Comparison of ENCODE assay signal across 22 cellular contexts in the genomic region with DNA sequence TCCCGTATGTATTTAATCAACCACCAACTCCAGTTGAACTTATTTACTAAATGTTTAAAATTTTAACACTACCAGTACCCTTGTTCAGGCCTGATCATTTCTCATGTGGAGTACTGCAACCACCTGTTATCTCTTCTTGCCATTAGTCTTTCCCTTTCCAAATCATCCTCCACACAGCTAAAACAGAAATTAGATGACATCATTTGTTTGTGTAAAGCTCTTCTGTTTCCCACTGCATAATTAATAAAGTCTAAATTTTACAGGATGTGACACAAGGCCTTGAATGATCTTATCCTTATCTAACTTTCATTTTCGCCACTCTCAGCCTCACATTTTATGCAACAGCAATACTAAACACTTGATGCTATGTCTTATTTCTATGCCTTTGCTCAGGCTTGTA.
"Had no signal": no experiment of that assay in that cellular context is flagged by ENCODE, and none has a peak within 500 bp of the region (broad histone marks: within the 10 kb centered on the region; RNA-seq: fewer than 3 reads in every experiment).

No MANE protein-coding gene starts in this region.

- H3K4me1 ChIP-seq: SJSA1 had no signal

- H3K27ac Mint-ChIP-seq: activated CD4-positive, alpha-beta memory T cell treated with anti-CD3 and anti-CD28 coated beads for 36 hours; activated CD4-positive, alpha-beta T cell treated with anti-CD3 and anti-CD28 coated beads, Interleukin-2, amount 10 ng/mL, durations not matched to agents 7 days and 5 days; activated naive CD4-positive, alpha-beta T cell treated with anti-CD3 and anti-CD28 coated beads, Interleukin-2, amount 50 U/mL, for 24 hours; T-helper 1 cell treated with Interleukin-12 subunit alpha and Interleukin-12 subunit beta and Interleukin-4 antibody, amounts not matched to agents 30 μg/mL and 1 μg/mL, for 36 hours; WTC11 had no signal

- H3K4me3 ChIP-seq: cardiac muscle cell, SJSA1 had no signal

- H3K9me3 Mint-ChIP-seq: activated CD4-positive, alpha-beta memory T cell treated with anti-CD3 and anti-CD28 coated beads for 36 hours; activated CD4-positive, alpha-beta T cell treated with anti-CD3 and anti-CD28 coated beads, Interleukin-2, amount 10 ng/mL, durations not matched to agents 7 days and 5 days; activated naive CD4-positive, alpha-beta T cell treated with anti-CD3 and anti-CD28 coated beads, Interleukin-2, amount 50 U/mL, for 24 hours; T-helper 1 cell treated with Interleukin-12 subunit alpha and Interleukin-12 subunit beta and Interleukin-4 antibody, amounts not matched to agents 30 μg/mL and 1 μg/mL, for 36 hours; WTC11 had no signal

- H3K27ac ChIP-seq: brain microvascular endothelial cell, cardiac muscle cell, SJSA1 had no signal

- H3K27me3 ChIP-seq: brain microvascular endothelial cell, cardiac muscle cell, SJSA1 had no signal

- H3K9me3 ChIP-seq: SJSA1 had no signal

- DNase-seq: activated CD4-positive, alpha-beta memory T cell treated with anti-CD3 and anti-CD28 coated beads for 36 hours; activated CD4-positive, alpha-beta T cell treated with anti-CD3 and anti-CD28 coated beads, Interleukin-2, amount 10 ng/mL, durations not matched to agents 7 days and 5 days; activated CD4-positive, CD25-positive, alpha-beta regulatory T cell treated with anti-CD3 and anti-CD28 coated beads, Interleukin-2, amount 50 U/mL, for 72 hours; activated CD8-positive, alpha-beta memory T cell treated with anti-CD3 and anti-CD28 coated beads for 24 hours; activated naive CD4-positive, alpha-beta T cell; brain microvascular endothelial cell; KG1; NCI-H1048; NCI-H146; NCI-H187 treated with DMSO at 0.1 percent for 48 hours; NCI-H2081 treated with DMSO at 0.1 percent for 48 hours; NCI-H446; NCI-H524; PC-3; SHP77; T-helper 9 cell had no signal

- H3K4me1 Mint-ChIP-seq: activated naive CD4-positive, alpha-beta T cell treated with anti-CD3 and anti-CD28 coated beads, Interleukin-2, amount 50 U/mL, for 24 hours; WTC11 had no signal

- H3K27me3 Mint-ChIP-seq: activated CD4-positive, alpha-beta memory T cell treated with anti-CD3 and anti-CD28 coated beads for 36 hours; activated CD4-positive, alpha-beta T cell treated with anti-CD3 and anti-CD28 coated beads, Interleukin-2, amount 10 ng/mL, durations not matched to agents 7 days and 5 days; activated naive CD4-positive, alpha-beta T cell treated with anti-CD3 and anti-CD28 coated beads, Interleukin-2, amount 50 U/mL, for 24 hours had no signal

- ATAC-seq: PC-3, SK-N-SH treated with all-trans-retinoic acid at 6 μM for 48 hours, WTC11 had no signal

- H3K4me3 Mint-ChIP-seq: activated CD4-positive, alpha-beta memory T cell treated with anti-CD3 and anti-CD28 coated beads for 36 hours; activated CD4-positive, alpha-beta T cell treated with anti-CD3 and anti-CD28 coated beads, Interleukin-2, amount 10 ng/mL, durations not matched to agents 7 days and 5 days; activated naive CD4-positive, alpha-beta T cell treated with anti-CD3 and anti-CD28 coated beads, Interleukin-2, amount 50 U/mL, for 24 hours; T-helper 1 cell treated with Interleukin-12 subunit alpha and Interleukin-12 subunit beta and Interleukin-4 antibody, amounts not matched to agents 30 μg/mL and 1 μg/mL, for 36 hours; WTC11 had no signal
